In genomic region chr10:103141950-103142349, GRCh38 we compare ENCODE assay signal across 18 cellular contexts. TPM values are rescaled to one million over a fixed set of nuclear protein-coding genes. Genes with fewer than 3 reads are reported as not detected.
DNase-seq lines count a peak whose midpoint lies in the region; ATAC-seq and TF ChIP-seq lines count a peak whose summit lies in the region.
"Had no signal": no experiment of that assay in that cellular context is flagged by ENCODE, and none has a peak within 500 bp of the region (broad histone marks: within the 10 kb centered on the region; RNA-seq: fewer than 3 reads in every experiment).

No MANE protein-coding gene starts in this region.

- TF ChIP-seq CTCF in HEK293 (tag by site-specific recombination; IDR thresholded peaks at IDR 0.05) (no peak), WTC11 (IDR thresholded peaks at IDR 0.05) (no peak), nephron progenitor cell (IDR thresholded peaks at IDR 0.05) (no peak), tibial artery (IDR thresholded peaks at IDR 0.05) (no peak)

- POLR2A ChIA-PET in HEK293 (lab: Yijun Ruan, JAX) (no interaction called here), WTC11 (lab: Charles Lee) (no interaction called here)

- ATAC-seq in WTC11 (no peak), HG03139 (IDR thresholded peaks at IDR 0.05; ENCODE audit: unreplicated experiment) (no peak)

- H3K27ac ChIP-seq in HEK293 (ENCODE audit: extremely low read depth, low read depth, low read length) (no peak overlapping the region), tibial artery (peak overlapping the region; percentile 44 to 54)
- H3K27ac ChIP-seq: RWPE1 had no signal

- intact Hi-C loops in tibial artery (cut with DNase I; ENCODE audit: low total_unique reads) (loop anchor here (10.0 kb wide), 1 partner anchor 53 kb away; the partner anchor contains the start of gene NT5C2), posterior vena cava (cut with DNase I) (no loop called here)

- H3K27me3 Mint-ChIP-seq in WTC11 (ENCODE audit: low read depth): no peaks in the 10 kb centered on the region
- no peaks in the 10 kb centered on the region for H3K27me3 Mint-ChIP-seq in nephron progenitor cell (ENCODE audit: low read depth, poor library complexity)
- H3K27me3 Mint-ChIP-seq: CD4-positive, alpha-beta T cell had no signal

- DNase-seq in WTC11 (ENCODE audit: low spot score): no peak
- DNase-seq in nephron progenitor cell: no peak
- DNase-seq in tibial artery: no peak
- DNase-seq in HCEC 1CT: no peak
- DNase-seq in posterior vena cava (ENCODE audit: low spot score): no peak
- DNase-seq: BE2C; CD4-positive, alpha-beta T cell; DMS79; KBM-7; MV-4-11; NCI-H1417; NCI-H1930; NCI-H2171; NCI-H446; OCI-M1 had no signal

- H3K9me3 ChIP-seq in HEK293 (ENCODE audit: control insufficient read depth, insufficient read depth, low read depth, low read length) (no peaks in the 10 kb centered on the region), tibial artery (no peaks in the 10 kb centered on the region)
- H3K9me3 ChIP-seq: BE2C had no signal

- H3K4me1 Mint-ChIP-seq in WTC11 (peaks cover 17% of the 10 kb centered on the region), nephron progenitor cell (peaks cover 18% of the 10 kb centered on the region)

- H3K27me3 ChIP-seq in tibial artery: no peaks in the 10 kb centered on the region
- H3K27me3 ChIP-seq: BE2C had no signal

- H3K36me3 Mint-ChIP-seq in WTC11 (peaks cover 19% of the 10 kb centered on the region), nephron progenitor cell (ENCODE audit: low read depth) (peaks cover 57% of the 10 kb centered on the region)

- H3K4me1 ChIP-seq in HEK293 (ENCODE audit: control insufficient read depth, insufficient read depth, low read length): peaks cover 26% of the 10 kb centered on the region
- peaks cover 0 to 68% (median 26%) of the 10 kb centered on the region in 4 donors for H3K4me1 ChIP-seq in tibial artery
- H3K4me1 ChIP-seq: BE2C had no signal

- H3K4me3 Mint-ChIP-seq in WTC11: no peak overlapping the region
- H3K4me3 Mint-ChIP-seq in nephron progenitor cell: no peak overlapping the region
- H3K4me3 Mint-ChIP-seq: CD4-positive, alpha-beta T cell had no signal

- H3K4me3 ChIP-seq in HEK293 (ENCODE audit: low read depth, low read length): no peak overlapping the region
- no peak overlapping the region for H3K4me3 ChIP-seq in tibial artery

- H3K27ac Mint-ChIP-seq in WTC11 (peak overlapping the region; percentile 67; the same call in 1 of the 2 replicates), nephron progenitor cell (peak overlapping the region; percentile 33)
- H3K27ac Mint-ChIP-seq: CD4-positive, alpha-beta T cell had no signal

- H3K36me3 ChIP-seq in HEK293 (ENCODE audit: control insufficient read depth in 2 of 2, insufficient read depth in 1 of 2, low read length in 2 of 2): peaks cover 7 to 8% of the 10 kb centered on the region in 2 experiments; a peak in 2 of 3 replicates
- H3K36me3 ChIP-seq in tibial artery: peaks cover 7 to 34% (median 14%) of the 10 kb centered on the region in 3 donors
- H3K36me3 ChIP-seq: BE2C had no signal

- CTCF ChIA-PET in HEK293 (lab: Yijun Ruan, JAX) (interaction anchor here (0.6 kb wide), 1 partner anchor 36 kb away, joined by 3 read pairs; no protein-coding TSS in a partner anchor), WTC11 (lab: Charles Lee) (interaction anchor here (2.3 kb wide), 1 partner anchor 97 kb away, joined by 8 read pairs; no protein-coding TSS in a partner anchor)

- no peaks in the 10 kb centered on the region for H3K9me3 Mint-ChIP-seq in WTC11
- no peaks in the 10 kb centered on the region for H3K9me3 Mint-ChIP-seq in nephron progenitor cell
- H3K9me3 Mint-ChIP-seq: CD4-positive, alpha-beta T cell had no signal

TF ChIP-seq in HEK293, 187 proteins besides CTCF, POLR2A, EP300 and RAD21:
- TF ChIP-seq PRDM6 (tag by site-specific recombination; IDR thresholded peaks at IDR 0.05): peak; percentile 81
- TF ChIP-seq ZNF423 (tag by site-specific recombination; IDR thresholded peaks at IDR 0.05): no peak

TF ChIP-seq in WTC11, 78 proteins besides CTCF, POLR2A, EP300 and RAD21:
- no peak for TF ChIP-seq IRF2 (CRISPR knock-in tag; IDR thresholded peaks at IDR 0.05; ENCODE audit: borderline replicate concordance, low read depth)
- no peak for TF ChIP-seq SOX15 (CRISPR knock-in tag; IDR thresholded peaks at IDR 0.05)
- no peak for TF ChIP-seq USF1 (CRISPR knock-in tag; IDR thresholded peaks at IDR 0.05)
- TF ChIP-seq E2F1 (CRISPR knock-in tag; IDR thresholded peaks at IDR 0.05): no peak
- no peak for TF ChIP-seq KAT7 (CRISPR knock-in tag; IDR thresholded peaks at IDR 0.05; ENCODE audit: borderline replicate concordance)
- no peak for TF ChIP-seq ERG (CRISPR knock-in tag; IDR thresholded peaks at IDR 0.05)
- no peak for TF ChIP-seq ELF4 (CRISPR knock-in tag; IDR thresholded peaks at IDR 0.05; ENCODE audit: low read depth)
- no peak for TF ChIP-seq OVOL2 (CRISPR knock-in tag; IDR thresholded peaks at IDR 0.05; ENCODE audit: borderline replicate concordance)
- TF ChIP-seq GTF2I (CRISPR knock-in tag; conservative IDR thresholded peaks at IDR 0.05): no peak
- no peak for TF ChIP-seq ZNF423 (CRISPR knock-in tag; IDR thresholded peaks at IDR 0.05)
- no peak for TF ChIP-seq ZNF671 (CRISPR knock-in tag; IDR thresholded peaks at IDR 0.05)

RNA-seq across cellular contexts. Expression of gene NT5C2, which starts 51.1 kb away (rescaled TPM):
- total RNA-seq in WTC11 (2021) (67.5 to 76.1 TPM (median 72.3 TPM) in 3 replicates), posterior vena cava (10 to 100 TPM; 50.4 to 50.6 TPM)
